ENCODE assay signal across 11 cellular contexts in the genomic region with DNA sequence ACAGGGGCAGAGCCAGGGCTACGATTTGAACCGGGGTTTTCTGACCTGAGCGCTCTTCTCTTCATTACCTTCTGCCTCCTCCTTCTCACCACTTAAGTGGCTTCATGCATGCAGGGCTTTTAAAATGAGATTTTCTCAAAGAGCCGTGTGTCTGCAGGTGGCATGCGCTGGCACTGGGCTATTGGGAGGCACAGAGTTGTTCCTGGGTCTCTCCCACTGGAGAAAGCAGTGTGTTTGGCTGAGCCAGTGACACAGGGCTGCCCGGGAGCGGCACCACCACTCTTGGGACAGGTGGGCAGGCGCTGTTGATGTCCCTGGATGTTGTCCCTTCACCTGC.
A peak's percentile ranks its signal among the peaks of the same experiment; 100 is the strongest.
DNase-seq lines count a peak whose midpoint lies in the region; ATAC-seq and TF ChIP-seq lines count a peak whose summit lies in the region.
"Had no signal": no experiment of that assay in that cellular context is flagged by ENCODE, and none has a peak within 500 bp of the region (broad histone marks: within the 10 kb centered on the region; RNA-seq: fewer than 3 reads in every experiment).

No MANE protein-coding gene starts in this region.

- H2AFZ ChIP-seq in Loucy (ENCODE audit: low read length): no peak overlapping the region

- H3K36me3 ChIP-seq in Loucy (ENCODE audit: insufficient read depth, low read length) (peaks cover 7% of the 10 kb centered on the region; the same call in 1 of the 2 replicates), rectal smooth muscle tissue (ENCODE audit: control insufficient read depth, insufficient read depth, low read length) (no peaks in the 10 kb centered on the region), breast epithelium (no peaks in the 10 kb centered on the region)

- H3K9me2 ChIP-seq in Loucy (replicated peaks; ENCODE audit: low read depth, low read length): no peaks in the 10 kb centered on the region

- no peaks in the 10 kb centered on the region for H4K20me1 ChIP-seq in Loucy (ENCODE audit: insufficient read depth, low read length, poor library complexity, severe bottlenecking)

- TF ChIP-seq POLR2A in breast epithelium (IDR thresholded peaks at IDR 0.05): no peak

- peaks cover 14% of the 10 kb centered on the region for H3K36me3 Mint-ChIP-seq in Calu3 (ENCODE audit: insufficient read depth, unreplicated experiment)

- intact Hi-C loops in Calu3 (cut with micrococcal nuclease; ENCODE audit: unreplicated experiment) (no loop called here), breast epithelium (cut with DNase I; ENCODE audit: low total_unique reads) (no loop called here)

- peak overlapping the region; percentile 61 for H3K9ac ChIP-seq in Loucy (ENCODE audit: low read depth, low read length, poor library complexity, severe bottlenecking)
- H3K9ac ChIP-seq in rectal smooth muscle tissue (ENCODE audit: low read length): no peak overlapping the region

- no TSS peak for BruUV-seq in Calu3 (replicated peaks; lab: Mats Ljungman, UMichigan)

- H3K4me3 ChIP-seq in Loucy (ENCODE audit: low read length, poor library complexity, severe bottlenecking): no peak overlapping the region
- no peak overlapping the region for H3K4me3 ChIP-seq in rectal smooth muscle tissue (ENCODE audit: low read length)
- H3K4me3 ChIP-seq in breast epithelium: no peak overlapping the region

- H3K27ac ChIP-seq in cingulate gyrus (ENCODE audit: low read depth, low read length) (peak overlapping the region; percentile 86), rectal smooth muscle tissue (ENCODE audit: low read depth, low read length) (peak overlapping the region; percentile 89), foreskin keratinocyte (no peak overlapping the region), breast epithelium (no peak overlapping the region)

- no peaks in the 10 kb centered on the region for H3K9me3 Mint-ChIP-seq in Calu3 (ENCODE audit: low read depth, unreplicated experiment)

- H3K27me3 Mint-ChIP-seq in Calu3 (ENCODE audit: unreplicated experiment): no peaks in the 10 kb centered on the region

- H3K4me3 Mint-ChIP-seq in Calu3 (ENCODE audit: low read depth, unreplicated experiment): no peak overlapping the region

- H3K9me3 ChIP-seq in Loucy (ENCODE audit: insufficient read depth, low read depth, low read length) (no peaks in the 10 kb centered on the region), breast epithelium (no peaks in the 10 kb centered on the region)

- DNase-seq in DMS79 (lab: John Stamatoyannopoulos, UW) (peak; percentile 58), foreskin keratinocyte (no peak), hippocampal formation (lab: John Stamatoyannopoulos, UW) (no peak), Calu3 (no peak), breast epithelium (ENCODE audit: low spot score in 2 of 2) (no peak)
- DNase-seq: COR-L47; mesendoderm; stimulated activated CD4-positive, alpha-beta T cell treated with anti-CD3 and anti-CD28 coated beads, Interleukin-4, amount 100 ng/mL, for 1 hour had no signal

- H3K27me3 ChIP-seq in Loucy (ENCODE audit: insufficient read depth, low read length, poor library complexity, severe bottlenecking) (no peaks in the 10 kb centered on the region), rectal smooth muscle tissue (ENCODE audit: control insufficient read depth, insufficient read depth, low read length) (no peaks in the 10 kb centered on the region), foreskin keratinocyte (no peaks in the 10 kb centered on the region), breast epithelium (no peaks in the 10 kb centered on the region)

- H3F3A ChIP-seq in Loucy (ENCODE audit: low read depth): no peaks in the 10 kb centered on the region

- no peak for ATAC-seq in foreskin keratinocyte

- no peak for TF ChIP-seq CTCF in Loucy (conservative IDR thresholded peaks at IDR 0.05; ENCODE audit: low read length)
- no peak for TF ChIP-seq CTCF in foreskin keratinocyte (conservative IDR thresholded peaks at IDR 0.05)
- TF ChIP-seq CTCF in Calu3 (IDR thresholded peaks at IDR 0.05; ENCODE audit: unreplicated experiment): no peak
- TF ChIP-seq CTCF in breast epithelium (IDR thresholded peaks at IDR 0.05): no peak

- peaks cover 5% of the 10 kb centered on the region for H3K4me1 Mint-ChIP-seq in Calu3 (ENCODE audit: low read depth, unreplicated experiment)

- peaks cover 50% of the 10 kb centered on the region for H3K79me2 ChIP-seq in Loucy (ENCODE audit: insufficient read depth, low read length)

- CTCF ChIA-PET in Calu3 (lab: Charles Lee): no interaction called here

- peaks cover 54% of the 10 kb centered on the region for H3K4me1 ChIP-seq in Loucy (ENCODE audit: insufficient read depth, low read length, poor library complexity, severe bottlenecking)
- peaks cover 18% of the 10 kb centered on the region for H3K4me1 ChIP-seq in rectal smooth muscle tissue (ENCODE audit: control insufficient read depth, insufficient read depth, low read length)
- H3K4me1 ChIP-seq in foreskin keratinocyte: no peaks in the 10 kb centered on the region
- H3K4me1 ChIP-seq in breast epithelium: no peaks in the 10 kb centered on the region

- H3K4me2 ChIP-seq in Loucy (ENCODE audit: low read depth, low read length, poor library complexity, severe bottlenecking): peak overlapping the region; percentile 28

- no peak overlapping the region for H3K27ac Mint-ChIP-seq in Calu3 (ENCODE audit: unreplicated experiment)

Comparison
In these comparisons a context has a peak if more than half of its experiments do, and no peak if none do; other contexts are left out.
1. H3K27ac ChIP-seq: peak in cingulate gyrus (single experiment) and rectal smooth muscle tissue (single experiment); none in foreskin keratinocyte (single experiment) and breast epithelium (0 of 2).